ENCODE assay signal across 26 cellular contexts in genomic region chr18:77255426-77256105, GRCh38. TPM values are rescaled to one million over a fixed set of nuclear protein-coding genes. Genes with fewer than 3 reads are reported as not detected.
"Had no signal": no experiment of that assay in that cellular context is flagged by ENCODE, and none has a peak within 500 bp of the region (broad histone marks: within the 10 kb centered on the region; RNA-seq: fewer than 3 reads in every experiment).

No MANE protein-coding gene starts in this region.

- H3K4me1 Mint-ChIP-seq: activated CD4-positive, alpha-beta T cell treated with anti-CD3 and anti-CD28 coated beads, Interleukin-2, amount 10 ng/mL, durations not matched to agents 24 days and 14 days had no signal

- H3K9me3 ChIP-seq: ascending aorta, body of pancreas, Peyer's patch, SJCRH30 had no signal

- DNase-seq: activated B cell treated with CpG ODN at 0.5 μM for 24 hours; activated CD4-positive, alpha-beta T cell treated with anti-CD3 and anti-CD28 coated beads for 1 hour; activated CD4-positive, alpha-beta T cell treated with anti-CD3 and anti-CD28 coated beads, Interleukin-2, amount 10 ng/mL, durations not matched to agents 24 days and 14 days; activated CD4-positive, alpha-beta T cell treated with anti-CD3 and anti-CD28 coated beads, Interleukin-2, amount 50 U/mL, for 48 hours; activated CD8-positive, alpha-beta memory T cell treated with anti-CD3 and anti-CD28 coated beads, Interleukin-2, amount 10 ng/mL, durations not matched to agents 7 days and 5 days; activated effector memory CD4-positive, alpha-beta T cell treated with Interleukin-2 at 50 U/mL for 16 hours; activated naive CD4-positive, alpha-beta T cell; activated T-cell treated with anti-CD3 and anti-CD28 coated beads, Interleukin-2, amount 50 U/mL, for 24 hours; body of pancreas; MM.1S; NCI-H1436 treated with DMSO at 0.1 percent for 48 hours; NCI-H1930; NCI-H446 treated with DMSO at 0.1 percent for 48 hours; NCI-H524 treated with DMSO at 0.1 percent for 48 hours; NK-92 treated with Interleukin-12 subunit alpha and Interleukin-12 subunit beta, amount 100 ng/mL, for 24 hours; Peyer's patch; Right ventricle myocardium superior; SJCRH30; SW 1271 had no signal

- H3K4me3 ChIP-seq: ascending aorta, body of pancreas, Peyer's patch, SJCRH30 had no signal

- ATAC-seq: activated CD8-positive, alpha-beta memory T cell treated with anti-CD3 and anti-CD28 coated beads, Interleukin-2, amount 10 ng/mL, durations not matched to agents 7 days and 5 days; body of pancreas; SK-N-SH treated with all-trans-retinoic acid at 6 μM for 48 hours had no signal

- H3K4me3 Mint-ChIP-seq: activated B cell treated with CpG ODN at 0.5 μM for 24 hours; activated CD4-positive, alpha-beta T cell treated with anti-CD3 and anti-CD28 coated beads, Interleukin-2, amount 10 ng/mL, durations not matched to agents 24 days and 14 days; activated CD8-positive, alpha-beta memory T cell treated with anti-CD3 and anti-CD28 coated beads, Interleukin-2, amount 10 ng/mL, durations not matched to agents 7 days and 5 days; activated naive CD4-positive, alpha-beta T cell treated with anti-CD3 and anti-CD28 coated beads, Interleukin-2, amount 50 U/mL, for 24 hours; activated T-cell treated with anti-CD3 and anti-CD28 coated beads, Interleukin-2, amount 50 U/mL, for 24 hours; activated T-helper 1 cell treated with anti-CD3 and anti-CD28 coated beads, Interleukin-12 subunit alpha, Interleukin-12 subunit beta, Interleukin-2, Interleukin-4 antibody, amounts not matched to agents 30 ng/mL and 10 ng/mL and 1 ng/mL, durations not matched to agents 14 hours and 24 hours and 36 hours; central memory CD8-positive, alpha-beta T cell had no signal

- H3K27ac Mint-ChIP-seq: activated B cell treated with CpG ODN at 0.5 μM for 24 hours; activated CD4-positive, alpha-beta T cell treated with anti-CD3 and anti-CD28 coated beads, Interleukin-2, amount 10 ng/mL, durations not matched to agents 24 days and 14 days; activated CD8-positive, alpha-beta memory T cell treated with anti-CD3 and anti-CD28 coated beads, Interleukin-2, amount 10 ng/mL, durations not matched to agents 7 days and 5 days; activated naive CD4-positive, alpha-beta T cell treated with anti-CD3 and anti-CD28 coated beads, Interleukin-2, amount 50 U/mL, for 24 hours; activated T-cell treated with anti-CD3 and anti-CD28 coated beads, Interleukin-2, amount 50 U/mL, for 24 hours; activated T-helper 1 cell treated with anti-CD3 and anti-CD28 coated beads, Interleukin-12 subunit alpha, Interleukin-12 subunit beta, Interleukin-2, Interleukin-4 antibody, amounts not matched to agents 30 ng/mL and 10 ng/mL and 1 ng/mL, durations not matched to agents 14 hours and 24 hours and 36 hours had no signal

- H3K9me3 Mint-ChIP-seq: activated B cell treated with CpG ODN at 0.5 μM for 24 hours; activated naive CD4-positive, alpha-beta T cell treated with anti-CD3 and anti-CD28 coated beads, Interleukin-2, amount 50 U/mL, for 24 hours; activated T-cell treated with anti-CD3 and anti-CD28 coated beads, Interleukin-2, amount 50 U/mL, for 24 hours had no signal

- H3K27me3 ChIP-seq: SJCRH30 had no signal

- H3K36me3 Mint-ChIP-seq: activated CD8-positive, alpha-beta memory T cell treated with anti-CD3 and anti-CD28 coated beads, Interleukin-2, amount 10 ng/mL, durations not matched to agents 7 days and 5 days had no signal

- H3K36me3 ChIP-seq: ascending aorta, Peyer's patch, SJCRH30 had no signal

- H3K4me1 ChIP-seq: ascending aorta, Peyer's patch, SJCRH30 had no signal

- H3K27ac ChIP-seq: ascending aorta, body of pancreas, Peyer's patch, RWPE1, SJCRH30 had no signal

RNA-seq across cellular contexts. Expression of gene GALR1, which starts 5.9 kb away (rescaled TPM):
- total RNA-seq: activated B cell treated with CpG ODN at 0.5 μM for 24 hours; activated CD4-positive, alpha-beta T cell treated with anti-CD3 and anti-CD28 coated beads, Interleukin-2, amount 10 ng/mL, durations not matched to agents 24 days and 14 days; activated CD8-positive, alpha-beta memory T cell treated with anti-CD3 and anti-CD28 coated beads, Interleukin-2, amount 10 ng/mL, durations not matched to agents 7 days and 5 days; activated T-helper 1 cell treated with anti-CD3 and anti-CD28 coated beads, Interleukin-12 subunit alpha, Interleukin-12 subunit beta, Interleukin-2, Interleukin-4 antibody, amounts not matched to agents 30 ng/mL and 10 ng/mL and 1 ng/mL, durations not matched to agents 14 hours and 24 hours and 36 hours; ascending aorta; SJCRH30; T-helper 1 cell treated with Interleukin-12 subunit alpha and Interleukin-12 subunit beta and Interleukin-4 antibody, amounts not matched to agents 30 ng/mL and 1 ng/mL, for 36 hours had no signal
